ENCODE assay signal across 26 cellular contexts in the genomic region with DNA sequence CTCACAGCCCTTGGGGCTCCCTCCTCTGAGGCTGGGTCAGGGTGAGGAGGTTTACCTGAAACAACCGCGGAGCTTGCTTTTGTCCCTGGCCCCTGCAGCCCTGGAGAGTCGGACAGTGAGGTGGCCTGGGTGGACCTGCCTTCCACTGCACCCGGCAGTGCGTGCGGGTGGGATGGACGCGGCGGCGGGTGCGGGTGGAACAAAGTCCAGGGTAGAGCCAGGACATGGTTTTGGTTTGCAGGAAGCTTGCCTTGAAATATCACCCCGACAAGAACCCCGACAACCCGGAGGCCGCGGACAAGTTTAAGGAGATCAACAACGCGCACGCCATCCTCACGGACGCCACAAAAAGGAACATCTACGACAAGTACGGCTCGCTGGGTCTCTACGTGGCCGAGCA.
"Had no signal": no experiment of that assay in that cellular context is flagged by ENCODE, and none has a peak within 500 bp of the region (broad histone marks: within the 10 kb centered on the region; RNA-seq: fewer than 3 reads in every experiment).

No MANE protein-coding gene starts in this region.

- H2AFZ ChIP-seq: parathyroid adenoma had no signal

- H3K9me3 ChIP-seq: esophagus muscularis mucosa, gastroesophageal sphincter, heart left ventricle, left ventricle myocardium inferior, lower lobe of right lung, neutrophil, stomach, thyroid gland, vagina had no signal

- DNase-seq: dermis blood vessel endothelial cell; effector memory CD4-positive, alpha-beta T cell; foreskin keratinocyte; heart left ventricle; hippocampal formation; islet precursor cell; kidney glomerular epithelial cell; left colon; left ventricle myocardium inferior; lower lobe of right lung; natural killer cell; stimulated activated CD4-positive, alpha-beta T cell treated with anti-CD3 and anti-CD28 coated beads, Interleukin-2, amount 100 ng/mL, for 24 hours; stimulated activated CD4-positive, alpha-beta T cell treated with anti-CD3 and anti-CD28 coated beads, Interleukin-4, amount 100 ng/mL, for 24 hours; stimulated activated naive CD4-positive, alpha-beta T cell treated with Interleukin-2 at 50 U/mL for 16 hours; stomach; thyroid gland; trophoblast cell had no signal

- H3K9ac ChIP-seq: parathyroid adenoma had no signal

- FAIRE-seq: endothelial cell of umbilical vein had no signal

- ATAC-seq: foreskin keratinocyte; gastroesophageal sphincter; heart left ventricle; left colon; lower lobe of right lung; natural killer cell; sciatic nerve; stimulated activated effector memory CD8-positive, alpha-beta T cell treated with anti-CD3 and anti-CD28 coated beads, Interleukin-12 subunit alpha, Interleukin-12 subunit beta, amount 100 ng/mL, for 72 hours had no signal

- H3K4me3 ChIP-seq: coronary artery, esophagus muscularis mucosa, gastroesophageal sphincter, heart left ventricle, left ventricle myocardium inferior, lower lobe of right lung, stomach, thyroid gland, vagina had no signal

- H3K4me1 ChIP-seq: foreskin keratinocyte, gastroesophageal sphincter, lower lobe of right lung, parathyroid adenoma, vagina had no signal

- H3K27ac ChIP-seq: coronary artery, esophagus muscularis mucosa, foreskin keratinocyte, gastroesophageal sphincter, heart left ventricle, left ventricle myocardium inferior, lower lobe of right lung, neutrophil, parathyroid adenoma, stomach, thyroid gland, vagina had no signal

- H3K27me3 ChIP-seq: esophagus muscularis mucosa, foreskin keratinocyte, gastroesophageal sphincter, heart left ventricle, neutrophil, stomach, thyroid gland, vagina had no signal
